18 cellular contexts compared by ENCODE assay signal in genomic region chr10:124228017-124228379, GRCh38.
DNase-seq lines count a peak whose midpoint lies in the region; ATAC-seq lines count a peak whose summit lies in the region.
"Had no signal": no experiment of that assay in that cellular context is flagged by ENCODE, and none has a peak within 500 bp of the region (broad histone marks: within the 10 kb centered on the region; RNA-seq: fewer than 3 reads in every experiment).

No MANE protein-coding gene starts in this region.

- no peaks in the 10 kb centered on the region for H3K4me1 Mint-ChIP-seq in activated naive CD4-positive, alpha-beta T cell treated with anti-CD3 and anti-CD28 coated beads, Interleukin-2, amount 10 ng/mL, durations not matched to agents 7 days and 5 days
- H3K4me1 Mint-ChIP-seq in activated CD4-positive, alpha-beta memory T cell treated with anti-CD3 and anti-CD28 coated beads for 36 hours (ENCODE audit: low read depth), result peaks cover 2% of the 10 kb centered on the region
- peaks cover 21% of the 10 kb centered on the region for H3K4me1 Mint-ChIP-seq in central memory CD8-positive, alpha-beta T cell
- H3K4me1 Mint-ChIP-seq in stimulated activated naive B cell treated with anti-CD40 and anti-IgM and Interleukin-4, amounts not matched to agents 10 μg/mL and 1 μg/mL and 100 μg/mL, for 72 hours, result peaks cover 19 to 21% of the 10 kb centered on the region in 2 donors

- H3K36me3 Mint-ChIP-seq in activated naive CD4-positive, alpha-beta T cell treated with anti-CD3 and anti-CD28 coated beads, Interleukin-2, amount 10 ng/mL, durations not matched to agents 7 days and 5 days, result peaks cover 22% of the 10 kb centered on the region
- no peaks in the 10 kb centered on the region for H3K36me3 Mint-ChIP-seq in activated CD4-positive, alpha-beta memory T cell treated with anti-CD3 and anti-CD28 coated beads for 36 hours
- peaks cover 74% of the 10 kb centered on the region for H3K36me3 Mint-ChIP-seq in central memory CD8-positive, alpha-beta T cell (ENCODE audit: insufficient read depth)
- H3K36me3 Mint-ChIP-seq in stimulated activated naive B cell treated with anti-CD40 and anti-IgM and Interleukin-4, amounts not matched to agents 10 μg/mL and 1 μg/mL and 100 μg/mL, for 72 hours, result peaks cover 2 to 11% of the 10 kb centered on the region in 2 donors

- ATAC-seq in central memory CD8-positive, alpha-beta T cell (replicated peaks; ENCODE audit: extremely low read depth, poor library complexity, severe bottlenecking), result no peak
- ATAC-seq in stimulated activated naive B cell treated with anti-CD40 and anti-IgM and Interleukin-4, amounts not matched to agents 10 μg/mL and 1 μg/mL and 100 μg/mL, for 72 hours (replicated peaks), result no peak
- ATAC-seq in GM19023 (IDR thresholded peaks at IDR 0.05; ENCODE audit: unreplicated experiment), result no peak

- no peak for DNase-seq in activated naive CD4-positive, alpha-beta T cell treated with anti-CD3 and anti-CD28 coated beads, Interleukin-2, amount 10 ng/mL, durations not matched to agents 7 days and 5 days
- no peak for DNase-seq in activated naive CD4-positive, alpha-beta T cell (lab: John Stamatoyannopoulos, UW)
- DNase-seq in activated CD4-positive, alpha-beta memory T cell treated with anti-CD3 and anti-CD28 coated beads for 36 hours, result no peak
- no peak for DNase-seq in central memory CD8-positive, alpha-beta T cell (ENCODE audit: low spot score in 2 of 2)
- DNase-seq in stimulated activated naive B cell treated with anti-CD40 and anti-IgM and Interleukin-4, amounts not matched to agents 10 μg/mL and 1 μg/mL and 100 μg/mL, for 72 hours, result no peak
- DNase-seq in H7, result no peak
- DNase-seq: DMS 273 treated with DMSO at 0.1 percent for 48 hours; GOT3; HFFc6; KBM-7; NCI-H1092 treated with DMSO at 0.1 percent for 48 hours; NCI-H1694 treated with DMSO at 0.1 percent for 48 hours; NCI-H69; NK-92 treated with Interleukin-12 subunit alpha and Interleukin-12 subunit beta, amount 100 ng/mL, for 24 hours; OCI-M1; RPMI8226 had no signal

- peaks cover 54% of the 10 kb centered on the region for H3K9me3 Mint-ChIP-seq in activated naive CD4-positive, alpha-beta T cell treated with anti-CD3 and anti-CD28 coated beads, Interleukin-2, amount 10 ng/mL, durations not matched to agents 7 days and 5 days
- H3K9me3 Mint-ChIP-seq in activated CD4-positive, alpha-beta memory T cell treated with anti-CD3 and anti-CD28 coated beads for 36 hours, result peaks cover 44% of the 10 kb centered on the region
- peaks cover 19% of the 10 kb centered on the region for H3K9me3 Mint-ChIP-seq in central memory CD8-positive, alpha-beta T cell
- H3K9me3 Mint-ChIP-seq in stimulated activated naive B cell treated with anti-CD40 and anti-IgM and Interleukin-4, amounts not matched to agents 10 μg/mL and 1 μg/mL and 100 μg/mL, for 72 hours, result peaks cover 20 to 25% of the 10 kb centered on the region in 2 donors

- no peaks in the 10 kb centered on the region for H3K27me3 ChIP-seq in H7 (ENCODE audit: control insufficient read depth, insufficient read depth, low read length)
- H3K27me3 ChIP-seq: BLaER1 had no signal

- H3K36me3 ChIP-seq in H7 (replicated peaks; ENCODE audit: control insufficient read depth, insufficient read depth, low read length), result no peaks in the 10 kb centered on the region
- H3K36me3 ChIP-seq: BLaER1 had no signal

- no peak overlapping the region for H3K4me3 ChIP-seq in H7 (ENCODE audit: insufficient read depth, low read depth, low read length)
- H3K4me3 ChIP-seq: BLaER1 had no signal

- H3K4me3 Mint-ChIP-seq in activated naive CD4-positive, alpha-beta T cell treated with anti-CD3 and anti-CD28 coated beads, Interleukin-2, amount 10 ng/mL, durations not matched to agents 7 days and 5 days, result no peak overlapping the region
- peak overlapping the region; percentile 41 for H3K4me3 Mint-ChIP-seq in activated CD4-positive, alpha-beta memory T cell treated with anti-CD3 and anti-CD28 coated beads for 36 hours
- peak overlapping the region; percentile 81 for H3K4me3 Mint-ChIP-seq in central memory CD8-positive, alpha-beta T cell
- H3K4me3 Mint-ChIP-seq in stimulated activated naive B cell treated with anti-CD40 and anti-IgM and Interleukin-4, amounts not matched to agents 10 μg/mL and 1 μg/mL and 100 μg/mL, for 72 hours, result peak overlapping the region in 1 of 2 donors; percentile 63
- H3K4me3 Mint-ChIP-seq: HFFc6 had no signal

- intact Hi-C loops in activated CD4-positive, alpha-beta memory T cell treated with anti-CD3 and anti-CD28 coated beads for 36 hours (cut with micrococcal nuclease), result loop anchor here (5.0 to 10.0 kb wide), 3 partner anchors 237 to 1841 kb away; partner anchors contain the start of genes EDRF1 and LHPP

- POLR2A ChIA-PET in activated CD4-positive, alpha-beta memory T cell treated with anti-CD3 and anti-CD28 coated beads for 36 hours (lab: Charles Lee), result no interaction called here

- peaks cover 4% of the 10 kb centered on the region for H3K27me3 Mint-ChIP-seq in activated naive CD4-positive, alpha-beta T cell treated with anti-CD3 and anti-CD28 coated beads, Interleukin-2, amount 10 ng/mL, durations not matched to agents 7 days and 5 days
- no peaks in the 10 kb centered on the region for H3K27me3 Mint-ChIP-seq in activated CD4-positive, alpha-beta memory T cell treated with anti-CD3 and anti-CD28 coated beads for 36 hours
- no peaks in the 10 kb centered on the region for H3K27me3 Mint-ChIP-seq in central memory CD8-positive, alpha-beta T cell
- H3K27me3 Mint-ChIP-seq in stimulated activated naive B cell treated with anti-CD40 and anti-IgM and Interleukin-4, amounts not matched to agents 10 μg/mL and 1 μg/mL and 100 μg/mL, for 72 hours, result peaks cover 5 to 9% of the 10 kb centered on the region in 2 donors

- CTCF ChIA-PET in activated naive CD4-positive, alpha-beta T cell treated with anti-CD3 and anti-CD28 coated beads, Interleukin-2, amount 10 ng/mL, durations not matched to agents 7 days and 5 days (lab: Charles Lee), result no interaction called here
- CTCF ChIA-PET in activated CD4-positive, alpha-beta memory T cell treated with anti-CD3 and anti-CD28 coated beads for 36 hours (lab: Charles Lee), result no interaction called here

- H3K27ac Mint-ChIP-seq in activated naive CD4-positive, alpha-beta T cell treated with anti-CD3 and anti-CD28 coated beads, Interleukin-2, amount 10 ng/mL, durations not matched to agents 7 days and 5 days, result peak overlapping the region; percentile 78
- H3K27ac Mint-ChIP-seq in activated CD4-positive, alpha-beta memory T cell treated with anti-CD3 and anti-CD28 coated beads for 36 hours, result no peak overlapping the region
- H3K27ac Mint-ChIP-seq in central memory CD8-positive, alpha-beta T cell (ENCODE audit: low read depth), result peak overlapping the region; percentile 98
- H3K27ac Mint-ChIP-seq in stimulated activated naive B cell treated with anti-CD40 and anti-IgM and Interleukin-4, amounts not matched to agents 10 μg/mL and 1 μg/mL and 100 μg/mL, for 72 hours, result peak overlapping the region; percentile 97
- H3K27ac Mint-ChIP-seq: HFFc6 had no signal
